In the genomic region with DNA sequence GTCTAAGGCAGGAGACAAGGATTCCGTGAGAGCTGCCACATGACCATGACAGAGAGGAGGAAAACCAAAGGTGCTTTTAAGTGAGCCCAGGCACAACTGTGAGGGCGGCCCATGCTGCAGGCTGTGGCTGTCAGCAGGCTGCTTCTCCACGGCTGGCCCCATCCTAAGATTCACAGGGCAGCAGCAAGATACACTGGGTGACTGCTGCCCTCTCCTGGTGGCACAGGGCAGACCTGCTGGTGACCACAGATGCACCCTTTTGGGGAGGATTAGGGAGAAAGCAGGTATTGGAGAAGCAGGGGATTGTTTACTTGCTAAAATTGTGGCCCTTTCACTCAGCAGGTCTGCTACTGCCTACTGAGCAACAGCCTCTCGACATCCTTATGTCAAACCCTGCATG, we compare ENCODE assay signal across 8 cellular contexts.
DNase-seq lines count a peak whose midpoint lies in the region; ATAC-seq, FAIRE-seq and TF ChIP-seq lines count a peak whose summit lies in the region.
"Not testable (repeated sequence)": the region's sequence is repeated elsewhere in the genome, so short reads cannot be mapped to it uniquely, and the experiment has no call there.

No MANE protein-coding gene starts in this region.

- H3K27ac ChIP-seq in VCaP; keratinocyte (ENCODE audit: control insufficient read depth, insufficient read depth, low read length); psoas muscle; upper lobe of right lung: not testable (repeated sequence)

- CTCF ChIA-PET in Calu3 (lab: Charles Lee); activated naive CD4-positive, alpha-beta T cell treated with anti-CD3 and anti-CD28 coated beads, Interleukin-2, amount 10 ng/mL, durations not matched to agents 7 days and 5 days (lab: Charles Lee): not testable (repeated sequence)

- not testable (repeated sequence) for H3K9ac ChIP-seq in keratinocyte (ENCODE audit: control insufficient read depth, extremely low read depth, insufficient read depth, low read length)

- H3K36me3 Mint-ChIP-seq in Calu3 (ENCODE audit: insufficient read depth, unreplicated experiment), result peaks cover 13% of the 10 kb centered on the region
- not testable (repeated sequence) for H3K36me3 Mint-ChIP-seq in activated naive CD4-positive, alpha-beta T cell treated with anti-CD3 and anti-CD28 coated beads, Interleukin-2, amount 10 ng/mL, durations not matched to agents 7 days and 5 days; endothelial cell (ENCODE audit: low read depth, unreplicated experiment)

- not testable (repeated sequence) for ATAC-seq in psoas muscle, upper lobe of right lung

- WGBS in psoas muscle, 3 donors, result 30 to 42% (median 33%) methylated on average over 4 of the region's 4 CpGs

- BruUV-seq in Calu3 (replicated peaks; lab: Mats Ljungman, UMichigan), result not testable (repeated sequence)

- not testable (repeated sequence) for H3K36me3 ChIP-seq in keratinocyte (ENCODE audit: control insufficient read depth in 2 of 2, extremely low read depth in 1 of 2, insufficient read depth in 2 of 2, low read length in 2 of 2); psoas muscle (ENCODE audit: insufficient read depth in 1 of 2, low read depth in 1 of 2); upper lobe of right lung

- H3K9me1 ChIP-seq in keratinocyte (ENCODE audit: control insufficient read depth, extremely low read depth, insufficient read depth, low read length), result not testable (repeated sequence)

- not testable (repeated sequence) for H3K27me3 ChIP-seq in keratinocyte (ENCODE audit: control insufficient read depth, extremely low read depth, insufficient read depth, low read length); psoas muscle (ENCODE audit: insufficient read depth in 3 of 3, low read length in 2 of 3); upper lobe of right lung

- not testable (repeated sequence) for H3K9me3 ChIP-seq in keratinocyte (ENCODE audit: control insufficient read depth, low read depth, low read length); psoas muscle; upper lobe of right lung

- not testable (repeated sequence) for H3K4me1 ChIP-seq in keratinocyte (ENCODE audit: control insufficient read depth, extremely low read depth, insufficient read depth, low read length); psoas muscle; upper lobe of right lung

- H3K27me3 Mint-ChIP-seq in Calu3 (ENCODE audit: unreplicated experiment); activated naive CD4-positive, alpha-beta T cell treated with anti-CD3 and anti-CD28 coated beads, Interleukin-2, amount 10 ng/mL, durations not matched to agents 7 days and 5 days; endothelial cell (ENCODE audit: unreplicated experiment): not testable (repeated sequence)

- H2AFZ ChIP-seq in keratinocyte (ENCODE audit: control insufficient read depth, low read length), result not testable (repeated sequence)

- TF ChIP-seq CTCF in Calu3 (IDR thresholded peaks at IDR 0.05; ENCODE audit: unreplicated experiment) (peak; percentile 11), VCaP (conservative IDR thresholded peaks at IDR 0.05) (peak; percentile 96), endothelial cell (IDR thresholded peaks at IDR 0.05; ENCODE audit: unreplicated experiment) (peak; percentile 50), keratinocyte (optimal IDR thresholded peaks at IDR 0.05 in 1 of 3, IDR thresholded peaks at IDR 0.05 in 1 of 3, conservative IDR thresholded peaks at IDR 0.05 in 1 of 3; ENCODE audit: extremely low read depth in 1 of 3, insufficient read depth in 2 of 3, low read length in 3 of 3) (peak in 2 of 3 experiments; percentile 29 to 47), psoas muscle (IDR thresholded peaks at IDR 0.05) (peak; percentile 43), upper lobe of right lung (IDR thresholded peaks at IDR 0.05) (peak; percentile 53)

- FAIRE-seq in keratinocyte (lab: Jason Lieb, UNC), result not testable (repeated sequence)

- not testable (repeated sequence) for H3K4me3 ChIP-seq in keratinocyte (ENCODE audit: control insufficient read depth in 2 of 3, extremely low read depth in 1 of 3, insufficient read depth in 2 of 3, low read depth in 1 of 3, low read length in 3 of 3); psoas muscle; upper lobe of right lung

- intact Hi-C loops in Calu3 (cut with micrococcal nuclease; ENCODE audit: unreplicated experiment); upper lobe of right lung (cut with DNase I): not testable (repeated sequence)
- intact Hi-C loops in psoas muscle (cut with DNase I), result loop anchor here in 1 of 2 donors (10.0 kb wide), 1 partner anchor 165 kb away; the partner anchor contains the start of gene TBX10

- dilution Hi-C loops in keratinocyte (cut with MboI; ENCODE audit: extremely low pct_ligation_motif_present, low sequenced_read_pairs), result not testable (repeated sequence)

- TF ChIP-seq RAD21 in Ishikawa (IDR thresholded peaks at IDR 0.05; ENCODE audit: low read depth), result peak; percentile 11; the same call in 1 of the 2 replicates

- H3K79me2 ChIP-seq in keratinocyte (ENCODE audit: control insufficient read depth, insufficient read depth, low read length), result not testable (repeated sequence)

- DNase-seq in Calu3, result peak; percentile 28
- DNase-seq in activated naive CD4-positive, alpha-beta T cell treated with anti-CD3 and anti-CD28 coated beads, Interleukin-2, amount 10 ng/mL, durations not matched to agents 7 days and 5 days, result peak; percentile 40
- DNase-seq in endothelial cell (ENCODE audit: low spot score); keratinocyte (ENCODE audit: low read depth, low spot score); psoas muscle; upper lobe of right lung: not testable (repeated sequence)

- H3K4me3 Mint-ChIP-seq in Calu3 (ENCODE audit: low read depth, unreplicated experiment); activated naive CD4-positive, alpha-beta T cell treated with anti-CD3 and anti-CD28 coated beads, Interleukin-2, amount 10 ng/mL, durations not matched to agents 7 days and 5 days; endothelial cell (ENCODE audit: unreplicated experiment): not testable (repeated sequence)

- not testable (repeated sequence) for H3K9me3 Mint-ChIP-seq in Calu3 (ENCODE audit: low read depth, unreplicated experiment); activated naive CD4-positive, alpha-beta T cell treated with anti-CD3 and anti-CD28 coated beads, Interleukin-2, amount 10 ng/mL, durations not matched to agents 7 days and 5 days; endothelial cell (ENCODE audit: unreplicated experiment)

- H3K27ac Mint-ChIP-seq in Calu3 (ENCODE audit: unreplicated experiment); activated naive CD4-positive, alpha-beta T cell treated with anti-CD3 and anti-CD28 coated beads, Interleukin-2, amount 10 ng/mL, durations not matched to agents 7 days and 5 days; endothelial cell (ENCODE audit: unreplicated experiment): not testable (repeated sequence)

- not testable (repeated sequence) for H3K4me2 ChIP-seq in keratinocyte (ENCODE audit: control insufficient read depth, extremely low read depth, insufficient read depth, low read depth, low read length)

- H4K20me1 ChIP-seq in keratinocyte (ENCODE audit: control insufficient read depth, extremely low read depth, insufficient read depth, low read length), result not testable (repeated sequence)

- H3K4me1 Mint-ChIP-seq in Calu3 (ENCODE audit: low read depth, unreplicated experiment), result peaks cover 24% of the 10 kb centered on the region
- H3K4me1 Mint-ChIP-seq in activated naive CD4-positive, alpha-beta T cell treated with anti-CD3 and anti-CD28 coated beads, Interleukin-2, amount 10 ng/mL, durations not matched to agents 7 days and 5 days, result peaks cover 16% of the 10 kb centered on the region
- H3K4me1 Mint-ChIP-seq in endothelial cell (ENCODE audit: unreplicated experiment), result not testable (repeated sequence)

- not testable (repeated sequence) for TF ChIP-seq EP300 in Ishikawa (IDR thresholded peaks at IDR 0.05; ENCODE audit: borderline replicate concordance)

Comparison
In these comparisons a context has a peak if more than half of its experiments do, and no peak if none do; other contexts are left out.
1. CTCF ChIP-seq: peak in every context shown above with its lines; median percentile 96 in VCaP; 53 in upper lobe of right lung; 50 in endothelial cell; 43 in psoas muscle; 38 in keratinocyte; 11 in Calu3.